ENCODE assay signal across 8 cellular contexts in genomic region chr6:74574794-74575193, GRCh38.
DNase-seq lines count a peak whose midpoint lies in the region; ATAC-seq and TF ChIP-seq lines count a peak whose summit lies in the region.

No MANE protein-coding gene starts in this region.

- H3K36me3 ChIP-seq in fibroblast of lung (ENCODE audit: control insufficient read depth, insufficient read depth, low read length) = no peaks in the 10 kb centered on the region
- no peaks in the 10 kb centered on the region for H3K36me3 ChIP-seq in effector memory CD4-positive, alpha-beta T cell (ENCODE audit: control insufficient read depth, insufficient read depth, low read length)

- TF ChIP-seq CTCF in fibroblast of lung (conservative IDR thresholded peaks at IDR 0.05 in 1 of 2, IDR thresholded peaks at IDR 0.05 in 1 of 2; ENCODE audit: low read depth in 1 of 2, low read length in 2 of 2) = peak; percentile 59 to 73

- H4K20me1 ChIP-seq in fibroblast of lung (ENCODE audit: control insufficient read depth, extremely low read depth, insufficient read depth, low read length) = no peaks in the 10 kb centered on the region

- H3K4me1 ChIP-seq in fibroblast of lung (ENCODE audit: control insufficient read depth, extremely low read depth, insufficient read depth, low read length) = peaks cover 2% of the 10 kb centered on the region
- no peaks in the 10 kb centered on the region for H3K4me1 ChIP-seq in effector memory CD4-positive, alpha-beta T cell (ENCODE audit: control insufficient read depth, insufficient read depth, low read length, poor library complexity, severe bottlenecking)

- no peaks in the 10 kb centered on the region for H3K9me3 ChIP-seq in fibroblast of lung (ENCODE audit: control insufficient read depth, insufficient read depth, low read depth, low read length)
- no peaks in the 10 kb centered on the region for H3K9me3 ChIP-seq in effector memory CD4-positive, alpha-beta T cell (ENCODE audit: control insufficient read depth, low read length)

- H3K4me2 ChIP-seq in fibroblast of lung (ENCODE audit: extremely low read depth, insufficient read depth, low read length) = no peak overlapping the region

- no peak overlapping the region for H3K27ac ChIP-seq in fibroblast of lung (ENCODE audit: insufficient read depth, low read length)
- H3K27ac ChIP-seq in substantia nigra (ENCODE audit: low read depth, low read length, poor library complexity, severe bottlenecking) = no peak overlapping the region
- H3K27ac ChIP-seq in effector memory CD4-positive, alpha-beta T cell (ENCODE audit: insufficient read depth, low read length, poor library complexity, severe bottlenecking) = no peak overlapping the region

- H3K27me3 ChIP-seq in fibroblast of lung (ENCODE audit: control insufficient read depth, insufficient read depth, low read length) = no peaks in the 10 kb centered on the region
- H3K27me3 ChIP-seq in effector memory CD4-positive, alpha-beta T cell (replicated peaks; ENCODE audit: control insufficient read depth, insufficient read depth, low read length, poor library complexity, severe bottlenecking) = no peaks in the 10 kb centered on the region

- H3K4me3 ChIP-seq in fibroblast of lung (replicated peaks in 1 of 4; ENCODE audit: control extremely low read depth in 1 of 4, insufficient read depth in 1 of 4, low read depth in 3 of 4, low read length in 4 of 4) = no peak overlapping the region
- no peak overlapping the region for H3K4me3 ChIP-seq in effector memory CD4-positive, alpha-beta T cell (ENCODE audit: insufficient read depth, low read depth, low read length, poor library complexity, severe bottlenecking)

- DNase-seq in COLO668 (lab: John Stamatoyannopoulos, UW; ENCODE audit: unreplicated experiment) = peak; percentile 0
- peak; percentile 59 for DNase-seq in NCI-H82 (lab: John Stamatoyannopoulos, UW)
- DNase-seq in fibroblast of lung (ENCODE audit: low read depth in 2 of 2) = peak; percentile 14 to 59
- no peak for DNase-seq in substantia nigra (lab: John Stamatoyannopoulos, UW)
- no peak for DNase-seq in NCI-H128 (lab: John Stamatoyannopoulos, UW; ENCODE audit: unreplicated experiment)
- DNase-seq in effector memory CD4-positive, alpha-beta T cell = no peak
- no peak for DNase-seq in mesenteric fat pad (ENCODE audit: low spot score)

- no peak overlapping the region for H2AFZ ChIP-seq in fibroblast of lung (ENCODE audit: low read length)

- no peaks in the 10 kb centered on the region for H3K79me2 ChIP-seq in fibroblast of lung (ENCODE audit: control insufficient read depth, insufficient read depth, low read length)

- H3K9ac ChIP-seq in fibroblast of lung (ENCODE audit: insufficient read depth, low read length) = no peak overlapping the region

- peak; percentile 36 for ATAC-seq in GM21619 (IDR thresholded peaks at IDR 0.05; ENCODE audit: unreplicated experiment)

Comparison
In these comparisons a context has a peak if more than half of its experiments do, and no peak if none do; other contexts are left out.
1. DNase-seq: peak in COLO668 (single experiment), NCI-H82 (single experiment) and fibroblast of lung (2 of 2); none in substantia nigra (0 of 49), NCI-H128 (single experiment), effector memory CD4-positive, alpha-beta T cell (0 of 3) and mesenteric fat pad (single experiment).